20 cellular contexts compared by ENCODE assay signal in the genomic region with DNA sequence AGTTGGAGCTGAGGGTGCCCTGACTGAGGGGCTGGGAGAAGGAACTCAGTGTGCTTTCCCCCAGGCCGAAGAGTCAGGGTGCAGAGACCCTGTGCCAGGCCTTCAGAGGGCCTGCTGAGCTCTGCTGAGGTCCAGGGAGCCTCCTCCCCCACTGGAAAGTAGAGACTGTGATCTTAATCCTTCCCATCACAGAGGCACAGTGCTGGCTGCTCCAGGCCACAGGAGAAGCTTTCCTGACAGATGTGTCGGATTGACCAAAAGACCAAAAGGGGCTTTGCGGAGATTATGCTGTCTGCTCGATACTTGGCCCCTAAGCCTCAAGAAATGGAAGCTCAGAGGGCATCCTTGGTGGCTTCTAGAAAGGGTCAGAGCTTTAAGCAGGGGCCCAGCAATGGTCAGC.
"Had no signal": no experiment of that assay in that cellular context is flagged by ENCODE, and none has a peak within 500 bp of the region (broad histone marks: within the 10 kb centered on the region; RNA-seq: fewer than 3 reads in every experiment).

No MANE protein-coding gene starts in this region.

- H3K9me3 Mint-ChIP-seq: immature natural killer cell, memory B cell, mesothelial cell of epicardium, natural killer cell, type B pancreatic cell had no signal

- H3K27me3 ChIP-seq: colonic mucosa, right atrium auricular region, thyroid gland had no signal

- H3K36me3 ChIP-seq: colonic mucosa, esophagus squamous epithelium, gastroesophageal sphincter, left ventricle myocardium inferior, lower lobe of right lung, right atrium auricular region, sigmoid colon, suprapubic skin, thyroid gland had no signal

- H3K4me1 ChIP-seq: colonic mucosa, esophagus squamous epithelium, gastroesophageal sphincter, left ventricle myocardium inferior, lower lobe of right lung, right atrium auricular region, sigmoid colon, suprapubic skin, thyroid gland had no signal

- H3K4me1 Mint-ChIP-seq: immature natural killer cell, memory B cell, natural killer cell had no signal

- H3K36me3 Mint-ChIP-seq: immature natural killer cell, memory B cell, mesothelial cell of epicardium, natural killer cell, type B pancreatic cell had no signal

- H3K9me3 ChIP-seq: colonic mucosa, esophagus squamous epithelium, gastroesophageal sphincter, left ventricle myocardium inferior, lower lobe of right lung, right atrium auricular region, sigmoid colon, suprapubic skin, thyroid gland had no signal

- DNase-seq: colonic mucosa; dermis blood vessel endothelial cell; esophagus squamous epithelium; foreskin fibroblast; immature natural killer cell; left ventricle myocardium inferior; lower lobe of right lung; natural killer cell; sigmoid colon; stimulated activated CD4-positive, alpha-beta T cell treated with anti-CD3 and anti-CD28 coated beads, Interleukin-2, amount 100 ng/mL, for 24 hours; stimulated activated CD4-positive, alpha-beta T cell treated with anti-CD3 and anti-CD28 coated beads, Interleukin-4, amount 100 ng/mL, for 4 hours; stimulated activated naive CD4-positive, alpha-beta T cell treated with Interleukin-2 at 50 U/mL for 16 hours; thyroid gland had no signal

- H3K27ac ChIP-seq: colonic mucosa, esophagus squamous epithelium, gastroesophageal sphincter, left ventricle myocardium inferior, lower lobe of right lung, right atrium auricular region, sigmoid colon, skin epidermis, suprapubic skin, thyroid gland had no signal

- ATAC-seq: gastroesophageal sphincter, lower lobe of right lung, natural killer cell had no signal

- H3K4me3 ChIP-seq: colonic mucosa, esophagus squamous epithelium, gastroesophageal sphincter, left ventricle myocardium inferior, lower lobe of right lung, right atrium auricular region, sigmoid colon, skin epidermis, suprapubic skin, thyroid gland had no signal

- H3K4me3 Mint-ChIP-seq: immature natural killer cell, memory B cell, mesothelial cell of epicardium, natural killer cell, type B pancreatic cell had no signal

- H3K27ac Mint-ChIP-seq: immature natural killer cell, memory B cell, mesothelial cell of epicardium, natural killer cell, type B pancreatic cell had no signal
